In genomic region chrX:24464836-24465523, GRCh38 we compare ENCODE assay signal across 8 cellular contexts. TPM values are rescaled to one million over a fixed set of nuclear protein-coding genes. Genes with fewer than 3 reads are reported as not detected.
A peak's percentile ranks its signal among the peaks of the same experiment; 100 is the strongest.
DNase-seq lines count a peak whose midpoint lies in the region; ATAC-seq and TF ChIP-seq lines count a peak whose summit lies in the region.

Gene PDK3 (plus strand): TSS chrX:24465286. CDS start chrX:24465456, 170 bp downstream.

- H3K27ac Mint-ChIP-seq in endodermal cell = peak within 1 kb of the TSS; percentile 96

- no peaks in the 10 kb centered on the region for H3K9me3 Mint-ChIP-seq in endodermal cell

- H3K9me3 ChIP-seq in HUES48 (ENCODE audit: control insufficient read depth, insufficient read depth, low read length) = no peaks in the 10 kb centered on the region
- no peaks in the 10 kb centered on the region for H3K9me3 ChIP-seq in NT2/D1 (ENCODE audit: insufficient read depth, low read length)
- no peaks in the 10 kb centered on the region for H3K9me3 ChIP-seq in endodermal cell (ENCODE audit: control insufficient read depth, low read length)

- H3K36me3 Mint-ChIP-seq in endodermal cell (ENCODE audit: low read depth) = no peaks in the 10 kb centered on the region

- peak within 1 kb of the TSS; percentile 78 for H3K4me3 Mint-ChIP-seq in endodermal cell

- peaks cover 6% of the 10 kb centered on the region for H3K27me3 Mint-ChIP-seq in endodermal cell (ENCODE audit: insufficient read depth)

- peaks cover 19% of the 10 kb centered on the region for H3K4me1 ChIP-seq in HUES48 (ENCODE audit: control insufficient read depth, insufficient read depth, low read length)
- no peaks in the 10 kb centered on the region for H3K4me1 ChIP-seq in NT2/D1 (ENCODE audit: insufficient read depth, insufficient read length)
- no peaks in the 10 kb centered on the region for H3K4me1 ChIP-seq in endodermal cell (ENCODE audit: control insufficient read depth, insufficient read depth, low read length)

- H3K36me3 ChIP-seq in HUES48 (ENCODE audit: control insufficient read depth, insufficient read depth, low read length) (0 out of 2 replicates have a peak, but pooled peaks cover 4% of the 10 kb centered on the region), NT2/D1 (ENCODE audit: insufficient read depth, insufficient read length, low read length) (no peaks in the 10 kb centered on the region), endodermal cell (ENCODE audit: control insufficient read depth, insufficient read depth, low read length) (no peaks in the 10 kb centered on the region)

- no peak for TF ChIP-seq CTCF in endodermal cell (conservative IDR thresholded peaks at IDR 0.05)

- H3K4me3 ChIP-seq in HUES48 (ENCODE audit: low read depth, low read length) (peak within 1 kb of the TSS; percentile 96), NT2/D1 (ENCODE audit: insufficient read length, low read depth) (peak within 1 kb of the TSS; percentile 78), endodermal cell (ENCODE audit: low read length) (peak within 1 kb of the TSS; percentile 82)

- H3K4me1 Mint-ChIP-seq in endodermal cell = peaks cover 10% of the 10 kb centered on the region

- DNase-seq in Caki2 (ENCODE audit: low read depth) (peak; percentile 93), NT2/D1 (ENCODE audit: low read depth, low spot score) (peak; percentile 84), endodermal cell (peak; percentile 98), midbrain (lab: John Stamatoyannopoulos, UW) (peak; percentile 85)
- DNase-seq in activated CD8-positive, alpha-beta memory T cell treated with anti-CD3 and anti-CD28 coated beads, Interleukin-2, amount 50 U/mL, for 1 hour (ENCODE audit: extremely low read depth) = peak; percentile 68
- peak; percentile 74 to 80 for DNase-seq in stimulated activated CD8-positive, alpha-beta memory T cell treated with anti-CD3 and anti-CD28 coated beads, Interleukin-15, amount 100 ng/mL, for 48 hours (ENCODE audit: low read depth in 2 of 2)

- 0 to 3% methylated on average over 6 to 80 of the region's 80 CpGs for WGBS in endodermal cell (ENCODE audit: insufficient coverage in 1 of 2, insufficient read length in 1 of 2), 2 experiments

- H3K27ac ChIP-seq in HUES48 (ENCODE audit: low read depth, low read length) (peak within 1 kb of the TSS; percentile 76), endodermal cell (ENCODE audit: low read depth, low read length) (no peak within 1 kb of the TSS)

- H3K9ac ChIP-seq in HUES48 (ENCODE audit: low read depth, low read length) (peak within 1 kb of the TSS; percentile 85), NT2/D1 (ENCODE audit: insufficient read length, low read depth) (peak within 1 kb of the TSS; percentile 86), endodermal cell (ENCODE audit: extremely low read depth, low read length, poor library complexity, severe bottlenecking) (peak within 1 kb of the TSS; percentile 41)

- ATAC-seq in GM21423 (IDR thresholded peaks at IDR 0.05; ENCODE audit: unreplicated experiment) = peak; percentile 95

- in situ Hi-C loops in Caki2 (cut with HindIII; ENCODE audit: low pct_unique_long_range_greater_than_20kb, low sequenced_read_pairs) = no loop called here

- H3K27me3 ChIP-seq in HUES48 (ENCODE audit: control insufficient read depth, insufficient read depth, low read length) (no peaks in the 10 kb centered on the region; the same call in 1 of the 2 replicates), NT2/D1 (ENCODE audit: insufficient read depth, insufficient read length) (peaks cover 6% of the 10 kb centered on the region), endodermal cell (ENCODE audit: control insufficient read depth, insufficient read depth, low read length, poor library complexity, severe bottlenecking) (no peaks in the 10 kb centered on the region)

RNA-seq across cellular contexts. Expression of gene PDK3, which starts in this region (rescaled TPM):
- total RNA-seq in Caki2 (2014; rRNA removed; shearing (Covaris generic); ENCODE audit: low replicate concordance) = 19.3 and 21.1 TPM in 2 replicates
- total RNA-seq in endodermal cell = 10 to 100 TPM; 14.9 to 21.9 TPM
- polyA plus RNA-seq in endodermal cell (2013, experiment 1 of 2) = 10.3 TPM
- 11.2 TPM for polyA plus RNA-seq in endodermal cell (2013, experiment 2 of 2)
